12 cellular contexts compared by ENCODE assay signal in genomic region chr4:155854597-155855226, GRCh38. TPM values are rescaled to one million over a fixed set of nuclear protein-coding genes. Genes with fewer than 3 reads are reported as not detected.
DNase-seq lines count a peak whose midpoint lies in the region; ATAC-seq, FAIRE-seq and TF ChIP-seq lines count a peak whose summit lies in the region.
"Had no signal": no experiment of that assay in that cellular context is flagged by ENCODE, and none has a peak within 500 bp of the region (broad histone marks: within the 10 kb centered on the region; RNA-seq: fewer than 3 reads in every experiment).

No MANE protein-coding gene starts in this region.

- no peaks in the 10 kb centered on the region for H3K36me3 ChIP-seq in astrocyte (ENCODE audit: insufficient read depth, low read length)
- no peaks in the 10 kb centered on the region for H3K36me3 ChIP-seq in transverse colon
- H3K36me3 ChIP-seq in vagina: no peaks in the 10 kb centered on the region

- H2AFZ ChIP-seq in astrocyte (ENCODE audit: low read depth, low read length): peak overlapping the region; percentile 66

- intact Hi-C loops in transverse colon (cut with DNase I; ENCODE audit: low total_unique reads): no loop called here
- intact Hi-C loops in vagina (cut with DNase I): no loop called here

- TF ChIP-seq POLR2A in transverse colon (IDR thresholded peaks at IDR 0.05): no peak
- TF ChIP-seq POLR2A in vagina (IDR thresholded peaks at IDR 0.05): no peak

- H3K4me3 ChIP-seq in astrocyte (ENCODE audit: insufficient read depth, low read depth, low read length) (peak overlapping the region; percentile 35), transverse colon (no peak overlapping the region), vagina (no peak overlapping the region)

- peak overlapping the region; percentile 16 for H3K27ac Mint-ChIP-seq in astrocyte (ENCODE audit: unreplicated experiment)
- H3K27ac Mint-ChIP-seq: activated naive CD4-positive, alpha-beta T cell treated with anti-CD3 and anti-CD28 coated beads for 36 hours had no signal

- H3K4me2 ChIP-seq in astrocyte (ENCODE audit: low read length): peak overlapping the region; percentile 73

- no peak for TF ChIP-seq EP300 in transverse colon (IDR thresholded peaks at IDR 0.05; ENCODE audit: low read depth)

- H3K79me2 ChIP-seq in astrocyte (ENCODE audit: insufficient read depth, low read length): no peaks in the 10 kb centered on the region

- FAIRE-seq in astrocyte (lab: Jason Lieb, UNC): no peak

- peak; percentile 30 for DNase-seq in ELR (ENCODE audit: low read depth)
- peak; percentile 12 for DNase-seq in LoVo (ENCODE audit: low spot score)
- peak; percentile 70 for DNase-seq in astrocyte (ENCODE audit: low read depth)
- DNase-seq in myocyte (ENCODE audit: low read depth): peak; percentile 50
- DNase-seq in stimulated activated CD4-positive, alpha-beta T cell treated with anti-CD3 and anti-CD28 coated beads, Interleukin-4, amount 100 ng/mL, for 1 hour: no peak
- no peak for DNase-seq in transverse colon
- no peak for DNase-seq in vagina (ENCODE audit: extremely low spot score in 2 of 2)
- DNase-seq: activated naive CD4-positive, alpha-beta T cell treated with anti-CD3 and anti-CD28 coated beads for 36 hours; NCI-H2171; stimulated activated CD4-positive, alpha-beta T cell treated with anti-CD3 and anti-CD28 coated beads, Interleukin-2, amount 100 ng/mL, for 24 hours had no signal

- 61 to 64% methylated on average over 6 of the region's 6 CpGs for WGBS in transverse colon (ENCODE audit: low coverage in 1 of 2), 2 donors

- peaks cover 6% of the 10 kb centered on the region for H3K4me1 ChIP-seq in astrocyte (ENCODE audit: insufficient read depth, low read length)
- H3K4me1 ChIP-seq in transverse colon: no peaks in the 10 kb centered on the region
- no peaks in the 10 kb centered on the region for H3K4me1 ChIP-seq in vagina

- peak overlapping the region; percentile 39 for H3K9ac ChIP-seq in astrocyte (ENCODE audit: low read length)

- no peaks in the 10 kb centered on the region for H3K9me3 ChIP-seq in astrocyte (ENCODE audit: insufficient read depth, low read depth, low read length)
- no peaks in the 10 kb centered on the region for H3K9me3 ChIP-seq in transverse colon
- no peaks in the 10 kb centered on the region for H3K9me3 ChIP-seq in vagina

- H3K4me1 Mint-ChIP-seq in astrocyte (ENCODE audit: low read depth, unreplicated experiment): peaks cover 3% of the 10 kb centered on the region

- H3K27me3 ChIP-seq in astrocyte (ENCODE audit: insufficient read depth, low read length): no peaks in the 10 kb centered on the region
- no peaks in the 10 kb centered on the region for H3K27me3 ChIP-seq in transverse colon
- no peaks in the 10 kb centered on the region for H3K27me3 ChIP-seq in vagina

- no peaks in the 10 kb centered on the region for H4K20me1 ChIP-seq in astrocyte (ENCODE audit: insufficient read depth, low read length)

- H3K27ac ChIP-seq in astrocyte (ENCODE audit: low read depth, low read length) (peak overlapping the region; percentile 20), transverse colon (no peak overlapping the region), vagina (no peak overlapping the region)

- H3K4me3 Mint-ChIP-seq in astrocyte (ENCODE audit: unreplicated experiment): no peak overlapping the region
- H3K4me3 Mint-ChIP-seq: activated naive CD4-positive, alpha-beta T cell treated with anti-CD3 and anti-CD28 coated beads for 36 hours had no signal

- ATAC-seq in HG03378 (IDR thresholded peaks at IDR 0.05; ENCODE audit: unreplicated experiment): no peak
- ATAC-seq: Right ventricle myocardium inferior had no signal

- H3K9me3 Mint-ChIP-seq in astrocyte (ENCODE audit: unreplicated experiment): no peaks in the 10 kb centered on the region

- no peaks in the 10 kb centered on the region for H3K36me3 Mint-ChIP-seq in astrocyte (ENCODE audit: low read depth, unreplicated experiment)

- in situ Hi-C loops in transverse colon (cut with MboI; ENCODE audit: low pct_ligation_motif_present in 1 of 4, low pct_unique_long_range_greater_than_20kb in 1 of 4, low sequenced_read_pairs in 3 of 4): no loop called here

- no peak for TF ChIP-seq CTCF in astrocyte (IDR thresholded peaks at IDR 0.05; ENCODE audit: insufficient read depth, low read depth, low read length)
- no peak for TF ChIP-seq CTCF in transverse colon (IDR thresholded peaks at IDR 0.05)
- no peak for TF ChIP-seq CTCF in vagina (IDR thresholded peaks at IDR 0.05)

- H3K27me3 Mint-ChIP-seq in astrocyte (ENCODE audit: low read depth, unreplicated experiment): no peaks in the 10 kb centered on the region

RNA-seq across cellular contexts. Expression of gene ASIC5, which starts 11.4 kb away (rescaled TPM):
- total RNA-seq in astrocyte (not detected in 2 replicates), myocyte (not detected in 2 replicates), transverse colon (not detected), vagina (not detected)
- polyA plus RNA-seq in myocyte (2012): not detected
- total RNA-seq: activated naive CD4-positive, alpha-beta T cell treated with anti-CD3 and anti-CD28 coated beads for 36 hours; Right ventricle myocardium inferior had no signal

RNA-seq across cellular contexts. Expression of gene TDO2, which starts 48.8 kb away (rescaled TPM):
- total RNA-seq in astrocyte: 0.24 TPM in 1 of 2 replicates, not detected in the other
- 0.99 and 3.1 TPM in 2 replicates for total RNA-seq in myocyte
- 0.29 TPM for polyA plus RNA-seq in myocyte (2012)
- total RNA-seq in transverse colon: under 1 TPM in 1 of 4 donors, not detected in 3; 0.64 TPM
- total RNA-seq in vagina: not detected
- total RNA-seq: activated naive CD4-positive, alpha-beta T cell treated with anti-CD3 and anti-CD28 coated beads for 36 hours; Right ventricle myocardium inferior had no signal

Comparison
In these comparisons a context has a peak if more than half of its experiments do, and no peak if none do; other contexts are left out.
1. DNase-seq: peak in ELR (single experiment), LoVo (single experiment), astrocyte (single experiment) and myocyte (single experiment); none in stimulated activated CD4-positive, alpha-beta T cell treated with anti-CD3 and anti-CD28 coated beads, Interleukin-4, amount 100 ng/mL, for 1 hour (single experiment), transverse colon (single experiment) and vagina (0 of 2).